Comparison of ENCODE assay signal across 8 cellular contexts in genomic region chr16:22372882-22373661, GRCh38. TPM values are rescaled to one million over a fixed set of nuclear protein-coding genes. Genes with fewer than 3 reads are reported as not detected.
DNase-seq lines count a peak whose midpoint lies in the region; ATAC-seq and TF ChIP-seq lines count a peak whose summit lies in the region.

No MANE protein-coding gene starts in this region.

- in situ Hi-C loops in GM13977 (cut with MboI; ENCODE audit: low pct_unique_long_range_greater_than_20kb, low sequenced_read_pairs, unreplicated experiment) = no loop called here

- no peak for ATAC-seq in PC-3

- no peaks in the 10 kb centered on the region for H3K9me2 ChIP-seq in PC-3 (replicated peaks; ENCODE audit: low read length)

- H3K79me2 ChIP-seq in PC-3 (ENCODE audit: low read length) (peaks cover 60% of the 10 kb centered on the region), osteoblast (ENCODE audit: insufficient read depth, low read length) (peaks cover 66% of the 10 kb centered on the region)

- intact Hi-C loops in Caco-2 (cut with micrococcal nuclease; ENCODE audit: unreplicated experiment) = no loop called here
- intact Hi-C loops in PC-3 (cut with micrococcal nuclease) = loop anchor here (10.0 kb wide), 1 partner anchor 48 kb away; no protein-coding TSS in a partner anchor

- H3K27ac ChIP-seq in PC-3 (ENCODE audit: low read length) = no peak overlapping the region
- peak overlapping the region; percentile 79 for H3K27ac ChIP-seq in osteoblast (ENCODE audit: low read depth, low read length)

- H3K27ac Mint-ChIP-seq in Caco-2 (ENCODE audit: unreplicated experiment) = peak overlapping the region; percentile 96
- no peak overlapping the region for H3K27ac Mint-ChIP-seq in endothelial cell (ENCODE audit: unreplicated experiment)

- no peak for TF ChIP-seq CTCF in Caco-2 (IDR thresholded peaks at IDR 0.05; ENCODE audit: insufficient read depth in 1 of 2, low read depth in 1 of 2, low read length in 1 of 2, severe bottlenecking in 1 of 2, unreplicated experiment in 1 of 2)
- TF ChIP-seq CTCF in PC-3 (conservative IDR thresholded peaks at IDR 0.05; ENCODE audit: low read depth, low read length) = no peak
- no peak for TF ChIP-seq CTCF in endothelial cell (IDR thresholded peaks at IDR 0.05; ENCODE audit: unreplicated experiment)
- TF ChIP-seq CTCF in osteoblast (IDR thresholded peaks at IDR 0.05; ENCODE audit: extremely low read depth, low read depth, low read length) = no peak
- TF ChIP-seq CTCF in GM13977 (IDR thresholded peaks at IDR 0.05; ENCODE audit: extremely low read depth, insufficient read depth, missing control alignments) = no peak

- H3K4me3 ChIP-seq in Caco-2 (ENCODE audit: low read depth, low read length) (peak overlapping the region; percentile 67), PC-3 (ENCODE audit: low read length) (peak overlapping the region; percentile 87), osteoblast (ENCODE audit: insufficient read depth, low read length) (peak overlapping the region; percentile 93)

- POLR2A ChIA-PET in Caco-2 (lab: Charles Lee) (interaction anchor here (0.6 kb wide), 1 partner anchor 13 kb away, joined by 4 read pairs; no protein-coding TSS in a partner anchor), PC-3 (lab: Charles Lee; ENCODE audit: unreplicated experiment) (no interaction called here)

- CTCF ChIA-PET in Caco-2 (lab: Charles Lee) (no interaction called here), PC-3 (lab: Charles Lee) (no interaction called here)

- H3K4me2 ChIP-seq in PC-3 (ENCODE audit: low read length) = peak overlapping the region; percentile 90
- peak overlapping the region; percentile 94 for H3K4me2 ChIP-seq in osteoblast (ENCODE audit: insufficient read depth, low read length)

- peak overlapping the region; percentile 84 for H3K9ac ChIP-seq in PC-3 (ENCODE audit: low read length)

- H2AFZ ChIP-seq in PC-3 (ENCODE audit: low read length) = peak overlapping the region; percentile 86; the same call in 1 of the 2 replicates
- H2AFZ ChIP-seq in osteoblast (ENCODE audit: low read length) = peak overlapping the region; percentile 58

- peaks cover 46% of the 10 kb centered on the region for H3K4me1 ChIP-seq in Caco-2
- H3K4me1 ChIP-seq in PC-3 (ENCODE audit: insufficient read depth, low read length) = peaks cover 42% of the 10 kb centered on the region
- peaks cover 39% of the 10 kb centered on the region for H3K4me1 ChIP-seq in osteoblast (ENCODE audit: insufficient read depth, low read length)

- H3K9me3 ChIP-seq in Caco-2 (no peaks in the 10 kb centered on the region), PC-3 (ENCODE audit: low read length) (no peaks in the 10 kb centered on the region), osteoblast (ENCODE audit: low read depth, low read length) (no peaks in the 10 kb centered on the region)

- H4K20me1 ChIP-seq in PC-3 (ENCODE audit: low read length) (peaks cover 19% of the 10 kb centered on the region), osteoblast (ENCODE audit: insufficient read depth, low read length) (peaks cover 50% of the 10 kb centered on the region)

- H3K4me1 Mint-ChIP-seq in Caco-2 (ENCODE audit: low read depth, unreplicated experiment) = peaks cover 15% of the 10 kb centered on the region
- peaks cover 34% of the 10 kb centered on the region for H3K4me1 Mint-ChIP-seq in endothelial cell (ENCODE audit: unreplicated experiment)

- no peaks in the 10 kb centered on the region for H3K27me3 ChIP-seq in Caco-2 (replicated peaks; ENCODE audit: control insufficient read depth, insufficient read depth, low read length)
- no peaks in the 10 kb centered on the region for H3K27me3 ChIP-seq in PC-3 (ENCODE audit: low read length)
- no peaks in the 10 kb centered on the region for H3K27me3 ChIP-seq in osteoblast (ENCODE audit: insufficient read depth, low read length)

- DNase-seq in Caco-2 (no peak), PC-3 (peak; percentile 12), endothelial cell (ENCODE audit: low spot score) (no peak), osteoblast (ENCODE audit: insufficient read length, low spot score, missing footprints) (peak; percentile 41), MV-4-11 (lab: John Stamatoyannopoulos, UW) (no peak), GM13977 (ENCODE audit: low spot score) (no peak), NCI-H774 (lab: John Stamatoyannopoulos, UW) (no peak)
- no peak for DNase-seq in stimulated activated CD4-positive, alpha-beta T cell treated with anti-CD3 and anti-CD28 coated beads, Interleukin-4, amount 100 ng/mL, for 4 hours

- H3K36me3 Mint-ChIP-seq in Caco-2 (ENCODE audit: insufficient read depth, unreplicated experiment) (peaks cover 30% of the 10 kb centered on the region), endothelial cell (ENCODE audit: low read depth, unreplicated experiment) (peaks cover 3% of the 10 kb centered on the region)

- H3K9me3 Mint-ChIP-seq in Caco-2 (ENCODE audit: unreplicated experiment) (no peaks in the 10 kb centered on the region), endothelial cell (ENCODE audit: unreplicated experiment) (no peaks in the 10 kb centered on the region)

- H3K36me3 ChIP-seq in Caco-2 (ENCODE audit: control insufficient read depth, insufficient read depth, low read length) (no peaks in the 10 kb centered on the region), PC-3 (ENCODE audit: low read depth, low read length) (no peaks in the 10 kb centered on the region), osteoblast (ENCODE audit: insufficient read depth, low read length) (peaks cover 20% of the 10 kb centered on the region)

- H3K27me3 Mint-ChIP-seq in Caco-2 (ENCODE audit: insufficient read depth, unreplicated experiment) (no peaks in the 10 kb centered on the region), endothelial cell (ENCODE audit: unreplicated experiment) (no peaks in the 10 kb centered on the region)

- BruUV-seq in Caco-2 (replicated peaks; lab: Mats Ljungman, UMichigan) (TSS peak; percentile 28), PC-3 (replicated peaks; lab: Mats Ljungman, UMichigan) (TSS peak; percentile 43)

- H3K4me3 Mint-ChIP-seq in Caco-2 (ENCODE audit: unreplicated experiment) (peak overlapping the region; percentile 99), endothelial cell (ENCODE audit: unreplicated experiment) (peak overlapping the region; percentile 96)

- peaks cover 3% of the 10 kb centered on the region for H3F3A ChIP-seq in PC-3 (ENCODE audit: low read length, unreplicated experiment)

RNA-seq across cellular contexts. Expression of gene CDR2, which starts 1.3 kb away (rescaled TPM):
- total RNA-seq in Caco-2 (2022) (24.3 and 31.0 TPM in 2 replicates), PC-3 (2014; rRNA removed) (14.1 and 14.7 TPM in 2 replicates), endothelial cell (ENCODE audit: unreplicated experiment) (26.3 TPM), osteoblast (49.5 and 52.5 TPM in 2 replicates)

Comparison
In these comparisons a context has a peak if more than half of its experiments do, and no peak if none do; other contexts are left out.
1. DNase-seq: peak in PC-3 (single experiment) and osteoblast (single experiment); none in Caco-2 (0 of 2), endothelial cell (single experiment), MV-4-11 (single experiment), GM13977 (single experiment), NCI-H774 (single experiment) and stimulated activated CD4-positive, alpha-beta T cell treated with anti-CD3 and anti-CD28 coated beads, Interleukin-4, amount 100 ng/mL, for 4 hours (0 of 2).
2. Peak in every context shown above with its lines, with median percentiles within 50 percentile points of each other: H3K4me3 ChIP-seq.